Comparison of ENCODE assay signal across 32 cellular contexts in genomic region chr5:30347858-30348257, GRCh38.
"Had no signal": no experiment of that assay in that cellular context is flagged by ENCODE, and none has a peak within 500 bp of the region (broad histone marks: within the 10 kb centered on the region; RNA-seq: fewer than 3 reads in every experiment).

No MANE protein-coding gene starts in this region.

- ATAC-seq: PC-3 had no signal

- DNase-seq: Kasumi-1; KG1; NCI-H1048; NCI-H1092 treated with DMSO at 0.1 percent for 48 hours; NCI-H1105 treated with DMSO at 0.1 percent for 48 hours; NCI-H1417; NCI-H1436; NCI-H146; NCI-H1694; NCI-H187; NCI-H1930; NCI-H2029 treated with DMSO at 0.1 percent for 48 hours; NCI-H2081 treated with DMSO at 0.1 percent for 48 hours; NCI-H2107; NCI-H2171; NCI-H226; NCI-H446; NCI-H510A treated with DMSO at 0.1 percent for 48 hours; NCI-H524 treated with DMSO at 0.1 percent for 48 hours; NCI-H526 treated with DMSO at 0.1 percent for 48 hours; NK-92 treated with Interleukin-12 subunit alpha and Interleukin-12 subunit beta, amount 100 ng/mL, for 24 hours; OCI-M1; PC-3; Peyer's patch; Right ventricle myocardium superior; RPMI8226; SHP77 treated with DMSO at 0.1 percent for 48 hours; SK-N-SH; SW 1271; T-helper 1 cell; T-helper 2 cell had no signal

- H3K4me3 ChIP-seq: Peyer's patch, SJSA1 had no signal

- H3K9me2 ChIP-seq: SK-N-SH had no signal

- H3K4me2 ChIP-seq: SK-N-SH had no signal

- H3K27me3 ChIP-seq: Peyer's patch, SJSA1 had no signal

- H3K36me3 ChIP-seq: Peyer's patch, SJSA1 had no signal

- H3K9ac ChIP-seq: SK-N-SH had no signal

- H3K9me3 ChIP-seq: Peyer's patch, SJSA1, SK-N-SH had no signal

- H3K4me1 ChIP-seq: Peyer's patch, SJSA1 had no signal

- H3K27ac ChIP-seq: Peyer's patch, SJSA1 had no signal
